ENCODE assay signal across 8 cellular contexts in genomic region chr16:8866884-8867482, GRCh38. TPM values are rescaled to one million over a fixed set of nuclear protein-coding genes. Genes with fewer than 3 reads are reported as not detected.
DNase-seq lines count a peak whose midpoint lies in the region; ATAC-seq, FAIRE-seq and TF ChIP-seq lines count a peak whose summit lies in the region.

No MANE protein-coding gene starts in this region.

- H3K27ac ChIP-seq in SK-N-MC (peak overlapping the region; percentile 97), fibroblast of lung (ENCODE audit: insufficient read depth, low read length) (peak overlapping the region; percentile 87)

- no peaks in the 10 kb centered on the region for H3K9me3 ChIP-seq in SK-N-MC (ENCODE audit: low read depth, low read length)
- H3K9me3 ChIP-seq in fibroblast of lung (ENCODE audit: control insufficient read depth, insufficient read depth, low read depth, low read length): no peaks in the 10 kb centered on the region

- H3K9ac ChIP-seq in SK-N-MC (ENCODE audit: insufficient read length): peak overlapping the region; percentile 96
- H3K9ac ChIP-seq in fibroblast of lung (ENCODE audit: insufficient read depth, low read length): peak overlapping the region; percentile 91

- H3K4me3 ChIP-seq in GM08714 (ENCODE audit: low read length): peak overlapping the region; percentile 87; the same call in 1 of the 2 replicates
- H3K4me3 ChIP-seq in SK-N-MC: peak overlapping the region; percentile 99
- H3K4me3 ChIP-seq in fibroblast of lung (replicated peaks in 1 of 4; ENCODE audit: control extremely low read depth in 1 of 4, insufficient read depth in 1 of 4, low read depth in 3 of 4, low read length in 4 of 4): peak overlapping the region; percentile 71 to 87 (median 82)
- peak overlapping the region; percentile 73 for H3K4me3 ChIP-seq in retinal pigment epithelial cell (ENCODE audit: low read length)

- H3K27me3 ChIP-seq in fibroblast of lung (ENCODE audit: control insufficient read depth, insufficient read depth, low read length): no peaks in the 10 kb centered on the region

- TF ChIP-seq CTCF in fibroblast of lung (conservative IDR thresholded peaks at IDR 0.05 in 1 of 2, IDR thresholded peaks at IDR 0.05 in 1 of 2; ENCODE audit: low read depth in 1 of 2, low read length in 2 of 2) (no peak), retinal pigment epithelial cell (conservative IDR thresholded peaks at IDR 0.05; ENCODE audit: low read depth, low read length) (no peak)

- no peak for FAIRE-seq in frontal cortex (lab: Jason Lieb, UNC)

- DNase-seq in SK-N-MC (ENCODE audit: low read depth, low spot score) (no peak), fibroblast of lung (ENCODE audit: low read depth in 2 of 2) (no peak), retinal pigment epithelial cell (ENCODE audit: low read depth) (no peak), frontal cortex (ENCODE audit: low spot score in 2 of 2) (no peak), SIG-M5 (lab: John Stamatoyannopoulos, UW) (no peak)

- H3K4me2 ChIP-seq in fibroblast of lung (ENCODE audit: extremely low read depth, insufficient read depth, low read length): peak overlapping the region; percentile 96

- no peak for ATAC-seq in esophagus mucosa
- no peak for ATAC-seq in HG02973 (IDR thresholded peaks at IDR 0.05; ENCODE audit: unreplicated experiment)

- peaks cover 61% of the 10 kb centered on the region for H3K79me2 ChIP-seq in fibroblast of lung (ENCODE audit: control insufficient read depth, insufficient read depth, low read length)

- H4K20me1 ChIP-seq in fibroblast of lung (ENCODE audit: control insufficient read depth, extremely low read depth, insufficient read depth, low read length): no peaks in the 10 kb centered on the region

- no peak overlapping the region for H2AFZ ChIP-seq in fibroblast of lung (ENCODE audit: low read length)

- peaks cover 27% of the 10 kb centered on the region for H3K4me1 ChIP-seq in fibroblast of lung (ENCODE audit: control insufficient read depth, extremely low read depth, insufficient read depth, low read length)

- H3K36me3 ChIP-seq in SK-N-MC (ENCODE audit: insufficient read depth, low read length) (peaks cover 47% of the 10 kb centered on the region), fibroblast of lung (ENCODE audit: control insufficient read depth, insufficient read depth, low read length) (peaks cover 6% of the 10 kb centered on the region)

RNA-seq across cellular contexts. Expression of gene CARHSP1, which starts 1.8 kb away (rescaled TPM):
- total RNA-seq in fibroblast of lung (108 and 150 TPM in 2 replicates), frontal cortex (141 TPM), esophagus mucosa (161 TPM)
- polyA plus RNA-seq in fibroblast of lung: 68.7 and 90.9 TPM in 2 replicates
- polyA plus RNA-seq in fibroblast of lung (2012): 148 and 207 TPM in 2 replicates
- 151 and 176 TPM in 2 replicates for polyA minus RNA-seq in fibroblast of lung (ENCODE audit: low replicate concordance)

RNA-seq across cellular contexts. Expression of gene LITAFD, which starts 15.2 kb away (rescaled TPM):
- total RNA-seq in fibroblast of lung (not detected in 2 replicates), frontal cortex (not detected), esophagus mucosa (not detected)
- not detected in 2 replicates for polyA plus RNA-seq in fibroblast of lung
- polyA plus RNA-seq in fibroblast of lung (2012): not detected in 2 replicates
- not detected in 2 replicates for polyA minus RNA-seq in fibroblast of lung (ENCODE audit: low replicate concordance)
